1 cellular context compared by ENCODE assay signal in the genomic region with DNA sequence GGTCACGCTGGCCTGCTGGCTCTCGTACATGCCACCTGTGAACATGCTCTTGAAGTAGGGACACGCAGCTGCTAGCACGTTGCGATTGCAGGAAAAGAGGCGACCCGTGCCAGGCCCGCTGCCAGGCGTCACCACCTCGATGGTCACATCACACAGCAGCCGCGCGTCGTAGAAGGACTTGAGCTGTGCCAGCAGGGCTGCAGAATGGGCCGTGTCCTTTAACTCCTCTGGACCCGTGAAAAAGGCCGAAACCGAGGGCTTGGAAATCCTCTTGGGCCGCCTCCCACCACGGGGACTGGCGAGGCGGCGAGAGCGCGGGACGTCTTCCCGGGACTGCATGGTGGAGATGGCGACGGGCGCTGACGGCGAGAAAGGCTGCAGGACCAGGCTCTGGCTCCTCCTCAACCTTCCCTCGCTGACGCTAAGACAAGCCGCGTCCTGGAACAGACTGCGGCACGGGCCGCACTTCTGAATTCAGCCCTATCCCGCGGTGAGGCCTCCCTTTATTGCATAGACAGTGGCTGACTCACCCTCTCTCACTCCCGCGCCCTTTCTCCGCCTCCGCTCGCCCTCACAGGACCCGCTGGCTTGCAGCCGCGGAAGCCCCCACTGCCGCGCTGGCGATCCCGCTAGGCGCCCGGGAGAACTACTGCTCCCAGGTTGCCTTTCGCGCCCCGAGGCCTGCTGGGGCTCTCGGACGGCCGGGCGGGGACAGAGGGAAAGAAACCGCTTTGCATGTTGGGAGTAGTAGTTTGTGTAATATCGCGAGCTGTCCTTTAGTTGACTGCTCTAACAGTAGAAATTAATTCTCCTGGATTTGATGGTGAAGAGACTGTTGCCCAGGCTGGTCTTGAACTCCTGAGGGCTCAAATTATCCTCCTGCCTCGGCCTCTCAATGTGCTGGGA.
TF ChIP-seq lines count a peak whose summit lies in the region.

A gene with protein sequence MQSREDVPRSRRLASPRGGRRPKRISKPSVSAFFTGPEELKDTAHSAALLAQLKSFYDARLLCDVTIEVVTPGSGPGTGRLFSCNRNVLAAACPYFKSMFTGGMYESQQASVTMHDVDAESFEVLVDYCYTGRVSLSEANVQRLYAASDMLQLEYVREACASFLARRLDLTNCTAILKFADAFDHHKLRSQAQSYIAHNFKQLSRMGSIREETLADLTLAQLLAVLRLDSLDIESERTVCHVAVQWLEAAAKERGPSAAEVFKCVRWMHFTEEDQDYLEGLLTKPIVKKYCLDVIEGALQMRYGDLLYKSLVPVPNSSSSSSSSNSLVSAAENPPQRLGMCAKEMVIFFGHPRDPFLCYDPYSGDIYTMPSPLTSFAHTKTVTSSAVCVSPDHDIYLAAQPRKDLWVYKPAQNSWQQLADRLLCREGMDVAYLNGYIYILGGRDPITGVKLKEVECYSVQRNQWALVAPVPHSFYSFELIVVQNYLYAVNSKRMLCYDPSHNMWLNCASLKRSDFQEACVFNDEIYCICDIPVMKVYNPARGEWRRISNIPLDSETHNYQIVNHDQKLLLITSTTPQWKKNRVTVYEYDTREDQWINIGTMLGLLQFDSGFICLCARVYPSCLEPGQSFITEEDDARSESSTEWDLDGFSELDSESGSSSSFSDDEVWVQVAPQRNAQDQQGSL (minus strand): TSS at position 651 of the 906 bp plus-strand sequence. CDS start 312 bp downstream, at position 339.

TF ChIP-seq in HepG2, 621 proteins besides CTCF, POLR2A, EP300 and RAD21 (continued from another document and continues in another):
- TF ChIP-seq, protein P1, sequence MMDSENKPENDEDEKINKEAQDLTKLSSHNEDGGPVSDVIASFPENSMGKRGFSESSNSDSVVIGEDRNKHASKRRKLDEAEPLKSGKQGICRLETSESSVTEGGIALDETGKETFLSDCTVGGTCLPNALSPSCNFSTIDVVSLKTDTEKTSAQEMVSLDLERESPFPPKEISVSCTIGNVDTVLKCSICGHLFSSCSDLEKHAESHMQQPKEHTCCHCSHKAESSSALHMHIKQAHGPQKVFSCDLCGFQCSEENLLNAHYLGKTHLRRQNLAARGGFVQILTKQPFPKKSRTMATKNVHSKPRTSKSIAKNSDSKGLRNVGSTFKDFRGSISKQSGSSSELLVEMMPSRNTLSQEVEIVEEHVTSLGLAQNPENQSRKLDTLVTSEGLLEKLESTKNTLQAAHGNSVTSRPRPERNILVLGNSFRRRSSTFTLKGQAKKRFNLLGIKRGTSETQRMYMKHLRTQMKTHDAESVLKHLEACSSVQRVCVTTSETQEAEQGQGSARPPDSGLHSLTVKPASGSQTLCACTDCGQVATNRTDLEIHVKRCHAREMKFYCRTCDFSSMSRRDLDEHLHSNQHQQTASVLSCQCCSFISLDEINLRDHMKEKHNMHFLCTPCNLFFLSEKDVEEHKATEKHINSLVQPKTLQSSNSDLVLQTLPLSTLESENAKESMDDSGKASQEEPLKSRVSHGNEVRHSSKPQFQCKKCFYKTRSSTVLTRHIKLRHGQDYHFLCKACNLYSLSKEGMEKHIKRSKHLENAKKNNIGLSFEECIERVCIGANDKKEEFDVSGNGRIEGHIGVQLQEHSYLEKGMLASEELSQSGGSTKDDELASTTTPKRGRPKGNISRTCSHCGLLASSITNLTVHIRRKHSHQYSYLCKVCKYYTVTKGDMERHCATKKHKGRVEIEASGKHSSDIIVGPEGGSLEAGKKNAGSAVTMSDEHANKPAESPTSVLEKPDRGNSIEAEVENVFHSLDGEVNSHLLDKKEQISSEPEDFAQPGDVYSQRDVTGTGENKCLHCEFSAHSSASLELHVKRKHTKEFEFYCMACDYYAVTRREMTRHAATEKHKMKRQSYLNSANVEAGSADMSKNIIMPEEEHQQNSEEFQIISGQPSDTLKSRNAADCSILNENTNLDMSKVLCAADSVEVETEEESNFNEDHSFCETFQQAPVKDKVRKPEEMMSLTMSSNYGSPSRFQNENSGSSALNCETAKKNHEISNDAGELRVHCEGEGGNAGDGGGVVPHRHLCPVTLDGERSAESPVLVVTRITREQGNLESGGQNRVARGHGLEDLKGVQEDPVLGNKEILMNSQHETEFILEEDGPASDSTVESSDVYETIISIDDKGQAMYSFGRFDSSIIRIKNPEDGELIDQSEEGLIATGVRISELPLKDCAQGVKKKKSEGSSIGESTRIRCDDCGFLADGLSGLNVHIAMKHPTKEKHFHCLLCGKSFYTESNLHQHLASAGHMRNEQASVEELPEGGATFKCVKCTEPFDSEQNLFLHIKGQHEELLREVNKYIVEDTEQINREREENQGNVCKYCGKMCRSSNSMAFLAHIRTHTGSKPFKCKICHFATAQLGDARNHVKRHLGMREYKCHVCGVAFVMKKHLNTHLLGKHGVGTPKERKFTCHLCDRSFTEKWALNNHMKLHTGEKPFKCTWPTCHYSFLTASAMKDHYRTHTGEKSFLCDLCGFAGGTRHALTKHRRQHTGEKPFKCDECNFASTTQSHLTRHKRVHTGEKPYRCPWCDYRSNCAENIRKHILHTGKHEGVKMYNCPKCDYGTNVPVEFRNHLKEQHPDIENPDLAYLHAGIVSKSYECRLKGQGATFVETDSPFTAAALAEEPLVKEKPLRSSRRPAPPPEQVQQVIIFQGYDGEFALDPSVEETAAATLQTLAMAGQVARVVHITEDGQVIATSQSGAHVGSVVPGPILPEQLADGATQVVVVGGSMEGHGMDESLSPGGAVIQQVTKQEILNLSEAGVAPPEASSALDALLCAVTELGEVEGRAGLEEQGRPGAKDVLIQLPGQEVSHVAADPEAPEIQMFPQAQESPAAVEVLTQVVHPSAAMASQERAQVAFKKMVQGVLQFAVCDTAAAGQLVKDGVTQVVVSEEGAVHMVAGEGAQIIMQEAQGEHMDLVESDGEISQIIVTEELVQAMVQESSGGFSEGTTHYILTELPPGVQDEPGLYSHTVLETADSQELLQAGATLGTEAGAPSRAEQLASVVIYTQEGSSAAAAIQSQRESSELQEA (CRISPR knock-in tag; IDR thresholded peaks at IDR 0.05; ENCODE audit: not compliant biosample characterization) = no peak
- TF ChIP-seq ZBTB20 (CRISPR knock-in tag; IDR thresholded peaks at IDR 0.05; ENCODE audit: borderline replicate concordance, low read depth) (0 out of 2 replicates have a peak, but pooled peaks have one; percentile 39), THAP11 (CRISPR knock-in tag; IDR thresholded peaks at IDR 0.05) (peak; percentile 100), MAZ (IDR thresholded peaks at IDR 0.05; ENCODE audit: borderline replicate concordance, low read depth, low read length) (peak; percentile 87), MAZ (CRISPR knock-in tag; IDR thresholded peaks at IDR 0.05; ENCODE audit: low read depth) (peak; percentile 81; the same call in 1 of the 2 replicates), ZNF75D (CRISPR knock-in tag; IDR thresholded peaks at IDR 0.05; ENCODE audit: borderline replicate concordance) (no peak), FOXA3 (CRISPR knock-in tag; IDR thresholded peaks at IDR 0.05) (peak; percentile 63), ZNF333 (CRISPR knock-in tag; IDR thresholded peaks at IDR 0.05; ENCODE audit: borderline replicate concordance) (no peak), KDM2A (CRISPR knock-in tag; IDR thresholded peaks at IDR 0.05; ENCODE audit: borderline replicate concordance, low read depth) (peak; percentile 94), GABPA (IDR thresholded peaks at IDR 0.05; ENCODE audit: low read depth, low read length) (0 out of 2 replicates have a peak, but pooled peaks have one; percentile 18), GABPA (CRISPR knock-in tag; IDR thresholded peaks at IDR 0.05; ENCODE audit: low read depth) (peak; percentile 87), ETV6 (CRISPR knock-in tag; conservative IDR thresholded peaks at IDR 0.05) (0 out of 2 replicates have a peak, but pooled peaks have one; percentile 63), ZBTB21 (CRISPR knock-in tag; IDR thresholded peaks at IDR 0.05) (no peak), ZNF709 (CRISPR knock-in tag; IDR thresholded peaks at IDR 0.05) (no peak), ZNF790 (CRISPR knock-in tag; IDR thresholded peaks at IDR 0.05; ENCODE audit: borderline replicate concordance) (no peak), KDM4B (CRISPR knock-in tag; IDR thresholded peaks at IDR 0.05) (no peak), ZNF12 (CRISPR knock-in tag; IDR thresholded peaks at IDR 0.05) (no peak), ZNF430 (CRISPR knock-in tag; IDR thresholded peaks at IDR 0.05) (peak; percentile 95; the same call in 1 of the 2 replicates), ZNF337 (CRISPR knock-in tag; IDR thresholded peaks at IDR 0.05; ENCODE audit: borderline replicate concordance, low read depth) (no peak), ZNF549 (CRISPR knock-in tag; IDR thresholded peaks at IDR 0.05) (no peak), ELF3 (CRISPR knock-in tag; IDR thresholded peaks at IDR 0.05) (peak; percentile 75), SYNCRIP (IDR thresholded peaks at IDR 0.05; ENCODE audit: insufficient read depth, low read depth, low read length) (no peak), SKI (IDR thresholded peaks at IDR 0.05; ENCODE audit: partially characterized antibody) (peak; percentile 12), BORCS8-MEF2B (CRISPR knock-in tag; IDR thresholded peaks at IDR 0.05) (peak; percentile 61; the same call in 1 of the 2 replicates), HOXA5 (CRISPR knock-in tag; IDR thresholded peaks at IDR 0.05) (peak; percentile 95; the same call in 1 of the 2 replicates)
- TF ChIP-seq, protein P2, sequence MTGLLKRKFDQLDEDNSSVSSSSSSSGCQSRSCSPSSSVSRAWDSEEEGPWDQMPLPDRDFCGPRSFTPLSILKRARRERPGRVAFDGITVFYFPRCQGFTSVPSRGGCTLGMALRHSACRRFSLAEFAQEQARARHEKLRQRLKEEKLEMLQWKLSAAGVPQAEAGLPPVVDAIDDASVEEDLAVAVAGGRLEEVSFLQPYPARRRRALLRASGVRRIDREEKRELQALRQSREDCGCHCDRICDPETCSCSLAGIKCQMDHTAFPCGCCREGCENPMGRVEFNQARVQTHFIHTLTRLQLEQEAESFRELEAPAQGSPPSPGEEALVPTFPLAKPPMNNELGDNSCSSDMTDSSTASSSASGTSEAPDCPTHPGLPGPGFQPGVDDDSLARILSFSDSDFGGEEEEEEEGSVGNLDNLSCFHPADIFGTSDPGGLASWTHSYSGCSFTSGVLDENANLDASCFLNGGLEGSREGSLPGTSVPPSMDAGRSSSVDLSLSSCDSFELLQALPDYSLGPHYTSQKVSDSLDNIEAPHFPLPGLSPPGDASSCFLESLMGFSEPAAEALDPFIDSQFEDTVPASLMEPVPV (CRISPR knock-in tag; IDR thresholded peaks at IDR 0.05) = peak; percentile 86; the same call in 1 of the 2 replicates
- TF ChIP-seq, protein P3, sequence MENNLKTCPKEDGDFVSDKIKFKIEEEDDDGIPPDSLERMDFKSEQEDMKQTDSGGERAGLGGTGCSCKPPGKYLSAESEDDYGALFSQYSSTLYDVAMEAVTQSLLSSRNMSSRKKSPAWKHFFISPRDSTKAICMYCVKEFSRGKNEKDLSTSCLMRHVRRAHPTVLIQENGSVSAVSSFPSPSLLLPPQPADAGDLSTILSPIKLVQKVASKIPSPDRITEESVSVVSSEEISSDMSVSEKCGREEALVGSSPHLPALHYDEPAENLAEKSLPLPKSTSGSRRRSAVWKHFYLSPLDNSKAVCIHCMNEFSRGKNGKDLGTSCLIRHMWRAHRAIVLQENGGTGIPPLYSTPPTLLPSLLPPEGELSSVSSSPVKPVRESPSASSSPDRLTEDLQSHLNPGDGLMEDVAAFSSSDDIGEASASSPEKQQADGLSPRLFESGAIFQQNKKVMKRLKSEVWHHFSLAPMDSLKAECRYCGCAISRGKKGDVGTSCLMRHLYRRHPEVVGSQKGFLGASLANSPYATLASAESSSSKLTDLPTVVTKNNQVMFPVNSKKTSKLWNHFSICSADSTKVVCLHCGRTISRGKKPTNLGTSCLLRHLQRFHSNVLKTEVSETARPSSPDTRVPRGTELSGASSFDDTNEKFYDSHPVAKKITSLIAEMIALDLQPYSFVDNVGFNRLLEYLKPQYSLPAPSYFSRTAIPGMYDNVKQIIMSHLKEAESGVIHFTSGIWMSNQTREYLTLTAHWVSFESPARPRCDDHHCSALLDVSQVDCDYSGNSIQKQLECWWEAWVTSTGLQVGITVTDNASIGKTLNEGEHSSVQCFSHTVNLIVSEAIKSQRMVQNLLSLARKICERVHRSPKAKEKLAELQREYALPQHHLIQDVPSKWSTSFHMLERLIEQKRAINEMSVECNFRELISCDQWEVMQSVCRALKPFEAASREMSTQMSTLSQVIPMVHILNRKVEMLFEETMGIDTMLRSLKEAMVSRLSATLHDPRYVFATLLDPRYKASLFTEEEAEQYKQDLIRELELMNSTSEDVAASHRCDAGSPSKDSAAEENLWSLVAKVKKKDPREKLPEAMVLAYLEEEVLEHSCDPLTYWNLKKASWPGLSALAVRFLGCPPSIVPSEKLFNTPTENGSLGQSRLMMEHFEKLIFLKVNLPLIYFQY (CRISPR knock-in tag; IDR thresholded peaks at IDR 0.05; ENCODE audit: borderline replicate concordance) = no peak
- TF ChIP-seq, protein P4, sequence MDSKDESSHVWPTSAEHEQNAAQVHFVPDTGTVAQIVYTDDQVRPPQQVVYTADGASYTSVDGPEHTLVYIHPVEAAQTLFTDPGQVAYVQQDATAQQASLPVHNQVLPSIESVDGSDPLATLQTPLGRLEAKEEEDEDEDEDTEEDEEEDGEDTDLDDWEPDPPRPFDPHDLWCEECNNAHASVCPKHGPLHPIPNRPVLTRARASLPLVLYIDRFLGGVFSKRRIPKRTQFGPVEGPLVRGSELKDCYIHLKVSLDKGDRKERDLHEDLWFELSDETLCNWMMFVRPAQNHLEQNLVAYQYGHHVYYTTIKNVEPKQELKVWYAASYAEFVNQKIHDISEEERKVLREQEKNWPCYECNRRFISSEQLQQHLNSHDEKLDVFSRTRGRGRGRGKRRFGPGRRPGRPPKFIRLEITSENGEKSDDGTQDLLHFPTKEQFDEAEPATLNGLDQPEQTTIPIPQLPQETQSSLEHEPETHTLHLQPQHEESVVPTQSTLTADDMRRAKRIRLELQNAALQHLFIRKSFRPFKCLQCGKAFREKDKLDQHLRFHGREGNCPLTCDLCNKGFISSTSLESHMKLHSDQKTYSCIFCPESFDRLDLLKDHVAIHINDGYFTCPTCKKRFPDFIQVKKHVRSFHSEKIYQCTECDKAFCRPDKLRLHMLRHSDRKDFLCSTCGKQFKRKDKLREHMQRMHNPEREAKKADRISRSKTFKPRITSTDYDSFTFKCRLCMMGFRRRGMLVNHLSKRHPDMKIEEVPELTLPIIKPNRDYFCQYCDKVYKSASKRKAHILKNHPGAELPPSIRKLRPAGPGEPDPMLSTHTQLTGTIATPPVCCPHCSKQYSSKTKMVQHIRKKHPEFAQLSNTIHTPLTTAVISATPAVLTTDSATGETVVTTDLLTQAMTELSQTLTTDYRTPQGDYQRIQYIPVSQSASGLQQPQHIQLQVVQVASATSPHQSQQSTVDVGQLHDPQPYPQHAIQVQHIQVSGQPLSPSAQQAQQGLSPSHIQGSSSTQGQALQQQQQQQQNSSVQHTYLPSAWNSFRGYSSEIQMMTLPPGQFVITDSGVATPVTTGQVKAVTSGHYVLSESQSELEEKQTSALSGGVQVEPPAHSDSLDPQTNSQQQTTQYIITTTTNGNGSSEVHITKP (CRISPR knock-in tag; IDR thresholded peaks at IDR 0.05; ENCODE audit: low read depth) = 0 out of 2 replicates have a peak, but pooled peaks have one; percentile 63
- TF ChIP-seq, protein P5, sequence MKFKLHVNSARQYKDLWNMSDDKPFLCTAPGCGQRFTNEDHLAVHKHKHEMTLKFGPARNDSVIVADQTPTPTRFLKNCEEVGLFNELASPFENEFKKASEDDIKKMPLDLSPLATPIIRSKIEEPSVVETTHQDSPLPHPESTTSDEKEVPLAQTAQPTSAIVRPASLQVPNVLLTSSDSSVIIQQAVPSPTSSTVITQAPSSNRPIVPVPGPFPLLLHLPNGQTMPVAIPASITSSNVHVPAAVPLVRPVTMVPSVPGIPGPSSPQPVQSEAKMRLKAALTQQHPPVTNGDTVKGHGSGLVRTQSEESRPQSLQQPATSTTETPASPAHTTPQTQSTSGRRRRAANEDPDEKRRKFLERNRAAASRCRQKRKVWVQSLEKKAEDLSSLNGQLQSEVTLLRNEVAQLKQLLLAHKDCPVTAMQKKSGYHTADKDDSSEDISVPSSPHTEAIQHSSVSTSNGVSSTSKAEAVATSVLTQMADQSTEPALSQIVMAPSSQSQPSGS (CRISPR knock-in tag; IDR thresholded peaks at IDR 0.05) = peak; percentile 63; the same call in 1 of the 2 replicates
